ENCODE assay signal across 1 cellular context in the genomic region with DNA sequence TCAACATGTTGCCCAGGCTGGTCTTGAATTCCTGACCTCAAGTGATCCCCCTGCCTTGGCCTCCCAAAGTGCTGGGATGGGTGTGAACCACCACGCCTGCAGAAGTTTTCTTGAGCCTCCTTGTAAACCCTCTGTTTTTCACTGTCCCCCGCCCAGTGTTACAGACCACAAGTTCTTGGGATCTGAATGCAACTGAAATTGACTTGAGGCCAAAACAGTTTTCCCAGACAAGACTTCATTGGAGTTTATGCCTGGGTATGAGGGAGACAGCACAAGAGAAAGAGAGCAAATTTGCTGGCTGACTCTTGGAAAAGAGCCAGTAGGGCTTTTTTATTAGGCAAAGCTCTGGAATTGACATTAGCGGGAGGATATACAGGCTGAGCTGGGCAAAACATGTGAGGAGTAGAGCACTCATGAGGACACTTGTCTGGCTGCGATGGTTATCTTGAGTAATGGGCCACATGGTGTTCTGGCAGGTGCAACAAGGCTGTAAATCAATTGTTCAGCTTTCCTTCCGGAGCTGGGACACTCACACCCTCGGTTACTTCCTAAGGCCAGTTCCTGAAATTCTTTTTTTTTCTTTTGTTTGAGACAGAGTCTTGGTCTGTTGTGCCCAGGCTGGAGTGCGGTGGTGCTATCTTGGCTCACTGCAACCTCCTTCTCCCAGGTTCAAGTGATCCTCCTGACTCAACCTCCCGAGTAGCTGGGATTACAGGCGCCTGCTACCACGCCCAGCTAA.
TF ChIP-seq lines count a peak whose summit lies in the region.

No MANE protein-coding gene starts in this region.

TF ChIP-seq in K562, 482 proteins besides CTCF, POLR2A, EP300 and RAD21 (continued from another document):
- TF ChIP-seq SOX6 (IDR thresholded peaks at IDR 0.05) (peak; percentile 95), HDAC3 (IDR thresholded peaks at IDR 0.05; ENCODE audit: borderline replicate concordance, partially characterized antibody) (peak; percentile 52), KDM5B (IDR thresholded peaks at IDR 0.05; ENCODE audit: insufficient replicate concordance, low read depth, low read length) (no peak), ARID1B (IDR thresholded peaks at IDR 0.05) (peak; percentile 85), ZNF639 (CRISPR knock-in tag; conservative IDR thresholded peaks at IDR 0.05 in 1 of 2, IDR thresholded peaks at IDR 0.05 in 1 of 2) (0 out of 4 replicates have a peak, but pooled peaks of 1 of the 2 experiments have one; percentile 51), ZNF274 (IDR thresholded peaks at IDR 0.05; ENCODE audit: borderline replicate concordance, low read depth, low read length) (no peak), ZNF3 (CRISPR knock-in tag; IDR thresholded peaks at IDR 0.05) (no peak), TCF7L2 (IDR thresholded peaks at IDR 0.05; ENCODE audit: low read depth, low read length) (no peak), CEBPB (tag; IDR thresholded peaks at IDR 0.05) (0 out of 2 replicates have a peak, but pooled peaks have one; percentile 16), ZNF354B (CRISPR knock-in tag; IDR thresholded peaks at IDR 0.05) (no peak), MTA2 (IDR thresholded peaks at IDR 0.05; ENCODE audit: low read depth) (peak; percentile 57; the same call in 1 of the 2 replicates), SIX5 (IDR thresholded peaks at IDR 0.05; ENCODE audit: borderline replicate concordance in 1 of 2, insufficient read depth in 1 of 2, low read depth in 1 of 2, low read length in 2 of 2) (no peak), CEBPG (CRISPR knock-in tag; IDR thresholded peaks at IDR 0.05) (no peak), CEBPG (tag; conservative IDR thresholded peaks at IDR 0.05 in 1 of 2, IDR thresholded peaks at IDR 0.05 in 1 of 2) (no peak)
- TF ChIP-seq, protein P1, sequence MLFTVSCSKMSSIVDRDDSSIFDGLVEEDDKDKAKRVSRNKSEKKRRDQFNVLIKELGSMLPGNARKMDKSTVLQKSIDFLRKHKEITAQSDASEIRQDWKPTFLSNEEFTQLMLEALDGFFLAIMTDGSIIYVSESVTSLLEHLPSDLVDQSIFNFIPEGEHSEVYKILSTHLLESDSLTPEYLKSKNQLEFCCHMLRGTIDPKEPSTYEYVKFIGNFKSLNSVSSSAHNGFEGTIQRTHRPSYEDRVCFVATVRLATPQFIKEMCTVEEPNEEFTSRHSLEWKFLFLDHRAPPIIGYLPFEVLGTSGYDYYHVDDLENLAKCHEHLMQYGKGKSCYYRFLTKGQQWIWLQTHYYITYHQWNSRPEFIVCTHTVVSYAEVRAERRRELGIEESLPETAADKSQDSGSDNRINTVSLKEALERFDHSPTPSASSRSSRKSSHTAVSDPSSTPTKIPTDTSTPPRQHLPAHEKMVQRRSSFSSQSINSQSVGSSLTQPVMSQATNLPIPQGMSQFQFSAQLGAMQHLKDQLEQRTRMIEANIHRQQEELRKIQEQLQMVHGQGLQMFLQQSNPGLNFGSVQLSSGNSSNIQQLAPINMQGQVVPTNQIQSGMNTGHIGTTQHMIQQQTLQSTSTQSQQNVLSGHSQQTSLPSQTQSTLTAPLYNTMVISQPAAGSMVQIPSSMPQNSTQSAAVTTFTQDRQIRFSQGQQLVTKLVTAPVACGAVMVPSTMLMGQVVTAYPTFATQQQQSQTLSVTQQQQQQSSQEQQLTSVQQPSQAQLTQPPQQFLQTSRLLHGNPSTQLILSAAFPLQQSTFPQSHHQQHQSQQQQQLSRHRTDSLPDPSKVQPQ (CRISPR knock-in tag; IDR thresholded peaks at IDR 0.05; ENCODE audit: borderline replicate concordance) = peak; percentile 49; the same call in 1 of the 2 replicates
TF ChIP-seq in K562: peak in this region for 105.
